In genomic region chr12:118136559-118137003, GRCh38 we compare ENCODE assay signal across 8 cellular contexts. TPM values are rescaled to one million over a fixed set of nuclear protein-coding genes. Genes with fewer than 3 reads are reported as not detected.
DNase-seq lines count a peak whose midpoint lies in the region; TF ChIP-seq lines count a peak whose summit lies in the region.

No MANE protein-coding gene starts in this region.

- H3K9me3 ChIP-seq in HUES48 (ENCODE audit: control insufficient read depth, insufficient read depth, low read length) (no peaks in the 10 kb centered on the region), liver (ENCODE audit: control insufficient read depth in 4 of 4, low read length in 3 of 4) (no peaks in the 10 kb centered on the region)

- H3K36me3 ChIP-seq in HUES48 (ENCODE audit: control insufficient read depth, insufficient read depth, low read length) (peaks cover 44% of the 10 kb centered on the region), liver (ENCODE audit: control insufficient read depth in 4 of 4, insufficient read depth in 3 of 4, low read depth in 1 of 4, low read length in 3 of 4) (peaks cover 5 to 21% (median 17%) of the 10 kb centered on the region in 4 donors)

- under 1% methylated on average over 29 of the region's 29 CpGs for WGBS in liver

- H3K4me1 ChIP-seq in HUES48 (ENCODE audit: control insufficient read depth, insufficient read depth, low read length) (no peaks in the 10 kb centered on the region; the same call in 1 of the 2 replicates), liver (ENCODE audit: control insufficient read depth in 4 of 4, insufficient read depth in 4 of 4, low read length in 3 of 4) (peaks cover 3 to 48% (median 33%) of the 10 kb centered on the region in 4 donors)

- peak in 1 of 2 donors; percentile 18 for TF ChIP-seq RAD21 in liver (IDR thresholded peaks at IDR 0.05)

- H3K9ac ChIP-seq in HUES48 (ENCODE audit: low read depth, low read length): peak overlapping the region; percentile 86
- H3K9ac ChIP-seq in liver (ENCODE audit: low read depth in 1 of 2, low read length in 2 of 2): peak overlapping the region; percentile 87 to 95

- TF ChIP-seq CTCF in GM20000 (IDR thresholded peaks at IDR 0.05; ENCODE audit: extremely low read depth, missing control alignments): no peak
- TF ChIP-seq CTCF in liver (IDR thresholded peaks at IDR 0.05; ENCODE audit: low read depth, low read length, missing input control): no peak

- peak overlapping the region; percentile 87 for H3K4me3 ChIP-seq in HUES48 (ENCODE audit: low read depth, low read length)
- peak overlapping the region; percentile 73 to 96 (median 81) for H3K4me3 ChIP-seq in liver (ENCODE audit: low read depth in 1 of 3, low read length in 3 of 3)

- H3K27me3 ChIP-seq in HUES48 (ENCODE audit: control insufficient read depth, insufficient read depth, low read length): no peaks in the 10 kb centered on the region
- H3K27me3 ChIP-seq in liver (ENCODE audit: control insufficient read depth in 4 of 4, insufficient read depth in 4 of 4, low read length in 3 of 4): no peaks in the 10 kb centered on the region

- DNase-seq in CD1c-positive myeloid dendritic cell (ENCODE audit: extremely low spot score) (peak; percentile 68), GM20000 (ENCODE audit: low spot score) (peak; percentile 73), H4 (ENCODE audit: low spot score) (no peak)
- DNase-seq in activated CD4-positive, alpha-beta T cell treated with anti-CD3 and anti-CD28 coated beads for 4 hours: peak; percentile 22 to 24
- DNase-seq in stimulated activated CD4-positive, alpha-beta T cell treated with anti-CD3 and anti-CD28 coated beads, Interleukin-4, amount 100 ng/mL, for 4 hours: peak; percentile 19 to 39

- H3K27ac ChIP-seq in HUES48 (ENCODE audit: low read depth, low read length) (peak overlapping the region; percentile 64), cingulate gyrus (ENCODE audit: low read depth, low read length) (peak overlapping the region; percentile 95), liver (ENCODE audit: low read depth in 1 of 2, low read length in 2 of 2) (peak overlapping the region; percentile 90 to 96)

TF ChIP-seq in liver, 16 proteins besides CTCF, POLR2A, EP300 and RAD21:
- peak; percentile 91 to 93 for TF ChIP-seq EGR1 (IDR thresholded peaks at IDR 0.05; ENCODE audit: low read depth in 2 of 2)
- TF ChIP-seq TAF1 (conservative IDR thresholded peaks at IDR 0.05): no peak
- TF ChIP-seq FOXA1 (IDR thresholded peaks at IDR 0.05): peak; percentile 48
- TF ChIP-seq FOXA2 (IDR thresholded peaks at IDR 0.05): no peak
- TF ChIP-seq RXRA (IDR thresholded peaks at IDR 0.05): peak; percentile 81 to 91
- peak; percentile 65 for TF ChIP-seq YY1 (IDR thresholded peaks at IDR 0.05)
- no peak for TF ChIP-seq ATF3 (IDR thresholded peaks at IDR 0.05)
- peak; percentile 62 for TF ChIP-seq MAX (IDR thresholded peaks at IDR 0.05)
- TF ChIP-seq JUND (IDR thresholded peaks at IDR 0.05): peak; percentile 23 to 38
- peak; percentile 61 for TF ChIP-seq ZBTB33 (IDR thresholded peaks at IDR 0.05)
- TF ChIP-seq SP1 (IDR thresholded peaks at IDR 0.05): peak; percentile 68
- peak; percentile 69 for TF ChIP-seq NR2F2 (IDR thresholded peaks at IDR 0.05)
- peak; percentile 39 for TF ChIP-seq HNF4G (IDR thresholded peaks at IDR 0.05)
- TF ChIP-seq GABPA (IDR thresholded peaks at IDR 0.05 in 1 of 2, conservative IDR thresholded peaks at IDR 0.05 in 1 of 2): peak in 1 of 2 donors; percentile 20
- TF ChIP-seq HNF4A (conservative IDR thresholded peaks at IDR 0.05): peak; percentile 84 to 91
- TF ChIP-seq REST (IDR thresholded peaks at IDR 0.05): peak; percentile 56

RNA-seq across cellular contexts. Expression of gene PEBP1, which starts 0.7 kb away (rescaled TPM):
- total RNA-seq in liver: 100 to 1,000 TPM; 478 to 546 TPM
- 1,000 to 10,000 TPM in 1 of 2 donors, 100 to 1,000 TPM in 1; 724 to 1,937 TPM for polyA plus RNA-seq in liver
- total RNA-seq in H4 (2014; rRNA removed; shearing (Covaris generic)): 150 and 167 TPM in 2 replicates

RNA-seq across cellular contexts. Expression of gene VSIG10, which starts 32.8 kb away (rescaled TPM):
- 10 to 100 TPM in 1 of 2 donors, 1 to 10 TPM in 1; 9.8 to 16.4 TPM for total RNA-seq in liver
- polyA plus RNA-seq in liver: 10 to 100 TPM; 11.2 to 12.2 TPM
- 9.8 and 12.7 TPM in 2 replicates for total RNA-seq in H4 (2014; rRNA removed; shearing (Covaris generic))
